1 cellular context compared by ENCODE assay signal in the genomic region with DNA sequence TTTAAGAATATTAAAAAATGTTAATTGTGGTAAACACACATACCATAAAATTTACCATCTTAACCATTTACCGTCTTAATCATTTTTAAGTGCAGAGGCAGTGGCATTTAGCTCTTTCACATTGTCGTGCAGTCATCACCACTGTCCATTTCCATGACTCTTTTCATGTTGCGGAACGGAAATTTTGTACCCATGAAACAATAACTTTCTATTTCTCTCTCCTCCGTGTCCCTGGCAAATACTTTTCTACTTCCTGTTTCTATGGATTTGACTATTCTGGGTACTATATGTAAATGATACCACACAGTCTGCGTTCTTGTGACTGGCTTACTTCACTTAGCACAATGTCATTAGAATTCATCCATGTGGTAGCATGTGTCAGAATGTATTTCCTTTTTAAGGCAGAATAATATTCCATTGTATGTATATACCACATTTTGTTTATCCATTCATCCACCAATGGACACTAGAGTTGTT.
TF ChIP-seq lines count a peak whose summit lies in the region.

No MANE protein-coding gene starts in this region.

TF ChIP-seq in GM12878, 131 proteins besides CTCF, POLR2A, EP300 and RAD21 (continued from another document):
- TF ChIP-seq SRF (IDR thresholded peaks at IDR 0.05; ENCODE audit: low read depth in 2 of 2, low read length in 2 of 2) (no peak), BCL11A (IDR thresholded peaks at IDR 0.05; ENCODE audit: low read depth, low read length) (no peak), FOXM1 (IDR thresholded peaks at IDR 0.05; ENCODE audit: low read depth, low read length) (peak; percentile 40), POU2F2 (IDR thresholded peaks at IDR 0.05; ENCODE audit: borderline replicate concordance, low read depth, low read length) (peak; percentile 88), FOXK2 (IDR thresholded peaks at IDR 0.05) (no peak), NR2C2 (IDR thresholded peaks at IDR 0.05; ENCODE audit: borderline replicate concordance, control insufficient read depth, insufficient read length, low read depth) (no peak), GABPA (IDR thresholded peaks at IDR 0.05; ENCODE audit: low read depth) (no peak), IKZF1 (conservative IDR thresholded peaks at IDR 0.05) (no peak; the same call in 1 of the 2 replicates), WRNIP1 (IDR thresholded peaks at IDR 0.05; ENCODE audit: borderline replicate concordance, low read depth, low read length) (no peak), STAT1 (conservative IDR thresholded peaks at IDR 0.05) (no peak), DPF2 (IDR thresholded peaks at IDR 0.05) (peak; percentile 67; the same call in 1 of the 2 replicates), NFIC (IDR thresholded peaks at IDR 0.05; ENCODE audit: low read depth, low read length) (peak; percentile 63), MEF2B (IDR thresholded peaks at IDR 0.05; ENCODE audit: partially characterized antibody, poor library complexity, severe bottlenecking) (peak; percentile 75), BACH1 (IDR thresholded peaks at IDR 0.05; ENCODE audit: borderline replicate concordance) (no peak), BHLHE40 (IDR thresholded peaks at IDR 0.05; ENCODE audit: borderline replicate concordance in 1 of 2, low read depth in 2 of 2, low read length in 1 of 2) (peak in 1 of 2 experiments; percentile 19; a peak in 1 of 4 replicates), BMI1 (IDR thresholded peaks at IDR 0.05; ENCODE audit: borderline replicate concordance) (no peak), HDAC2 (IDR thresholded peaks at IDR 0.05) (no peak), ZNF274 (IDR thresholded peaks at IDR 0.05; ENCODE audit: insufficient read depth, insufficient read length) (no peak), ZNF207 (IDR thresholded peaks at IDR 0.05; ENCODE audit: borderline replicate concordance) (no peak; the same call in 1 of the 2 replicates), CREM (IDR thresholded peaks at IDR 0.05; ENCODE audit: low read depth) (0 out of 2 replicates have a peak, but pooled peaks have one; percentile 3), MTA3 (IDR thresholded peaks at IDR 0.05; ENCODE audit: borderline replicate concordance, low read length) (peak; percentile 67; the same call in 1 of the 2 replicates), TBL1XR1 (IDR thresholded peaks at IDR 0.05; ENCODE audit: low read depth, low read length) (no peak)
- TF ChIP-seq, protein P1, sequence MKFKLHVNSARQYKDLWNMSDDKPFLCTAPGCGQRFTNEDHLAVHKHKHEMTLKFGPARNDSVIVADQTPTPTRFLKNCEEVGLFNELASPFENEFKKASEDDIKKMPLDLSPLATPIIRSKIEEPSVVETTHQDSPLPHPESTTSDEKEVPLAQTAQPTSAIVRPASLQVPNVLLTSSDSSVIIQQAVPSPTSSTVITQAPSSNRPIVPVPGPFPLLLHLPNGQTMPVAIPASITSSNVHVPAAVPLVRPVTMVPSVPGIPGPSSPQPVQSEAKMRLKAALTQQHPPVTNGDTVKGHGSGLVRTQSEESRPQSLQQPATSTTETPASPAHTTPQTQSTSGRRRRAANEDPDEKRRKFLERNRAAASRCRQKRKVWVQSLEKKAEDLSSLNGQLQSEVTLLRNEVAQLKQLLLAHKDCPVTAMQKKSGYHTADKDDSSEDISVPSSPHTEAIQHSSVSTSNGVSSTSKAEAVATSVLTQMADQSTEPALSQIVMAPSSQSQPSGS (IDR thresholded peaks at IDR 0.05; ENCODE audit: low read length), result peak; percentile 77
- TF ChIP-seq, protein P2, sequence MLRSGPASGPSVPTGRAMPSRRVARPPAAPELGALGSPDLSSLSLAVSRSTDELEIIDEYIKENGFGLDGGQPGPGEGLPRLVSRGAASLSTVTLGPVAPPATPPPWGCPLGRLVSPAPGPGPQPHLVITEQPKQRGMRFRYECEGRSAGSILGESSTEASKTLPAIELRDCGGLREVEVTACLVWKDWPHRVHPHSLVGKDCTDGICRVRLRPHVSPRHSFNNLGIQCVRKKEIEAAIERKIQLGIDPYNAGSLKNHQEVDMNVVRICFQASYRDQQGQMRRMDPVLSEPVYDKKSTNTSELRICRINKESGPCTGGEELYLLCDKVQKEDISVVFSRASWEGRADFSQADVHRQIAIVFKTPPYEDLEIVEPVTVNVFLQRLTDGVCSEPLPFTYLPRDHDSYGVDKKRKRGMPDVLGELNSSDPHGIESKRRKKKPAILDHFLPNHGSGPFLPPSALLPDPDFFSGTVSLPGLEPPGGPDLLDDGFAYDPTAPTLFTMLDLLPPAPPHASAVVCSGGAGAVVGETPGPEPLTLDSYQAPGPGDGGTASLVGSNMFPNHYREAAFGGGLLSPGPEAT (IDR thresholded peaks at IDR 0.05; ENCODE audit: low read depth), result peak; percentile 48
- TF ChIP-seq, protein P3, sequence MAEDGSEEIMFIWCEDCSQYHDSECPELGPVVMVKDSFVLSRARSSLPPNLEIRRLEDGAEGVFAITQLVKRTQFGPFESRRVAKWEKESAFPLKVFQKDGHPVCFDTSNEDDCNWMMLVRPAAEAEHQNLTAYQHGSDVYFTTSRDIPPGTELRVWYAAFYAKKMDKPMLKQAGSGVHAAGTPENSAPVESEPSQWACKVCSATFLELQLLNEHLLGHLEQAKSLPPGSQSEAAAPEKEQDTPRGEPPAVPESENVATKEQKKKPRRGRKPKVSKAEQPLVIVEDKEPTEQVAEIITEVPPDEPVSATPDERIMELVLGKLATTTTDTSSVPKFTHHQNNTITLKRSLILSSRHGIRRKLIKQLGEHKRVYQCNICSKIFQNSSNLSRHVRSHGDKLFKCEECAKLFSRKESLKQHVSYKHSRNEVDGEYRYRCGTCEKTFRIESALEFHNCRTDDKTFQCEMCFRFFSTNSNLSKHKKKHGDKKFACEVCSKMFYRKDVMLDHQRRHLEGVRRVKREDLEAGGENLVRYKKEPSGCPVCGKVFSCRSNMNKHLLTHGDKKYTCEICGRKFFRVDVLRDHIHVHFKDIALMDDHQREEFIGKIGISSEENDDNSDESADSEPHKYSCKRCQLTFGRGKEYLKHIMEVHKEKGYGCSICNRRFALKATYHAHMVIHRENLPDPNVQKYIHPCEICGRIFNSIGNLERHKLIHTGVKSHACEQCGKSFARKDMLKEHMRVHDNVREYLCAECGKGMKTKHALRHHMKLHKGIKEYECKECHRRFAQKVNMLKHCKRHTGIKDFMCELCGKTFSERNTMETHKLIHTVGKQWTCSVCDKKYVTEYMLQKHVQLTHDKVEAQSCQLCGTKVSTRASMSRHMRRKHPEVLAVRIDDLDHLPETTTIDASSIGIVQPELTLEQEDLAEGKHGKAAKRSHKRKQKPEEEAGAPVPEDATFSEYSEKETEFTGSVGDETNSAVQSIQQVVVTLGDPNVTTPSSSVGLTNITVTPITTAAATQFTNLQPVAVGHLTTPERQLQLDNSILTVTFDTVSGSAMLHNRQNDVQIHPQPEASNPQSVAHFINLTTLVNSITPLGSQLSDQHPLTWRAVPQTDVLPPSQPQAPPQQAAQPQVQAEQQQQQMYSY (CRISPR knock-in tag; IDR thresholded peaks at IDR 0.05), result no peak
- TF ChIP-seq, protein P4, sequence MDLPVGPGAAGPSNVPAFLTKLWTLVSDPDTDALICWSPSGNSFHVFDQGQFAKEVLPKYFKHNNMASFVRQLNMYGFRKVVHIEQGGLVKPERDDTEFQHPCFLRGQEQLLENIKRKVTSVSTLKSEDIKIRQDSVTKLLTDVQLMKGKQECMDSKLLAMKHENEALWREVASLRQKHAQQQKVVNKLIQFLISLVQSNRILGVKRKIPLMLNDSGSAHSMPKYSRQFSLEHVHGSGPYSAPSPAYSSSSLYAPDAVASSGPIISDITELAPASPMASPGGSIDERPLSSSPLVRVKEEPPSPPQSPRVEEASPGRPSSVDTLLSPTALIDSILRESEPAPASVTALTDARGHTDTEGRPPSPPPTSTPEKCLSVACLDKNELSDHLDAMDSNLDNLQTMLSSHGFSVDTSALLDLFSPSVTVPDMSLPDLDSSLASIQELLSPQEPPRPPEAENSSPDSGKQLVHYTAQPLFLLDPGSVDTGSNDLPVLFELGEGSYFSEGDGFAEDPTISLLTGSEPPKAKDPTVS (IDR thresholded peaks at IDR 0.05; ENCODE audit: low read depth, low read length), result no peak
- TF ChIP-seq, protein P5, sequence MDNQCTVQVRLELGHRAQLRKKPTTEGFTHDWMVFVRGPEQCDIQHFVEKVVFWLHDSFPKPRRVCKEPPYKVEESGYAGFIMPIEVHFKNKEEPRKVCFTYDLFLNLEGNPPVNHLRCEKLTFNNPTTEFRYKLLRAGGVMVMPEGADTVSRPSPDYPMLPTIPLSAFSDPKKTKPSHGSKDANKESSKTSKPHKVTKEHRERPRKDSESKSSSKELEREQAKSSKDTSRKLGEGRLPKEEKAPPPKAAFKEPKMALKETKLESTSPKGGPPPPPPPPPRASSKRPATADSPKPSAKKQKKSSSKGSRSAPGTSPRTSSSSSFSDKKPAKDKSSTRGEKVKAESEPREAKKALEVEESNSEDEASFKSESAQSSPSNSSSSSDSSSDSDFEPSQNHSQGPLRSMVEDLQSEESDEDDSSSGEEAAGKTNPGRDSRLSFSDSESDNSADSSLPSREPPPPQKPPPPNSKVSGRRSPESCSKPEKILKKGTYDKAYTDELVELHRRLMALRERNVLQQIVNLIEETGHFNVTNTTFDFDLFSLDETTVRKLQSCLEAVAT (IDR thresholded peaks at IDR 0.05), result no peak
- TF ChIP-seq, protein P6, sequence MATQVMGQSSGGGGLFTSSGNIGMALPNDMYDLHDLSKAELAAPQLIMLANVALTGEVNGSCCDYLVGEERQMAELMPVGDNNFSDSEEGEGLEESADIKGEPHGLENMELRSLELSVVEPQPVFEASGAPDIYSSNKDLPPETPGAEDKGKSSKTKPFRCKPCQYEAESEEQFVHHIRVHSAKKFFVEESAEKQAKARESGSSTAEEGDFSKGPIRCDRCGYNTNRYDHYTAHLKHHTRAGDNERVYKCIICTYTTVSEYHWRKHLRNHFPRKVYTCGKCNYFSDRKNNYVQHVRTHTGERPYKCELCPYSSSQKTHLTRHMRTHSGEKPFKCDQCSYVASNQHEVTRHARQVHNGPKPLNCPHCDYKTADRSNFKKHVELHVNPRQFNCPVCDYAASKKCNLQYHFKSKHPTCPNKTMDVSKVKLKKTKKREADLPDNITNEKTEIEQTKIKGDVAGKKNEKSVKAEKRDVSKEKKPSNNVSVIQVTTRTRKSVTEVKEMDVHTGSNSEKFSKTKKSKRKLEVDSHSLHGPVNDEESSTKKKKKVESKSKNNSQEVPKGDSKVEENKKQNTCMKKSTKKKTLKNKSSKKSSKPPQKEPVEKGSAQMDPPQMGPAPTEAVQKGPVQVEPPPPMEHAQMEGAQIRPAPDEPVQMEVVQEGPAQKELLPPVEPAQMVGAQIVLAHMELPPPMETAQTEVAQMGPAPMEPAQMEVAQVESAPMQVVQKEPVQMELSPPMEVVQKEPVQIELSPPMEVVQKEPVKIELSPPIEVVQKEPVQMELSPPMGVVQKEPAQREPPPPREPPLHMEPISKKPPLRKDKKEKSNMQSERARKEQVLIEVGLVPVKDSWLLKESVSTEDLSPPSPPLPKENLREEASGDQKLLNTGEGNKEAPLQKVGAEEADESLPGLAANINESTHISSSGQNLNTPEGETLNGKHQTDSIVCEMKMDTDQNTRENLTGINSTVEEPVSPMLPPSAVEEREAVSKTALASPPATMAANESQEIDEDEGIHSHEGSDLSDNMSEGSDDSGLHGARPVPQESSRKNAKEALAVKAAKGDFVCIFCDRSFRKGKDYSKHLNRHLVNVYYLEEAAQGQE (IDR thresholded peaks at IDR 0.05; ENCODE audit: low read depth, low read length), result no peak
- TF ChIP-seq, protein P7, sequence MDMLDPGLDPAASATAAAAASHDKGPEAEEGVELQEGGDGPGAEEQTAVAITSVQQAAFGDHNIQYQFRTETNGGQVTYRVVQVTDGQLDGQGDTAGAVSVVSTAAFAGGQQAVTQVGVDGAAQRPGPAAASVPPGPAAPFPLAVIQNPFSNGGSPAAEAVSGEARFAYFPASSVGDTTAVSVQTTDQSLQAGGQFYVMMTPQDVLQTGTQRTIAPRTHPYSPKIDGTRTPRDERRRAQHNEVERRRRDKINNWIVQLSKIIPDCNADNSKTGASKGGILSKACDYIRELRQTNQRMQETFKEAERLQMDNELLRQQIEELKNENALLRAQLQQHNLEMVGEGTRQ (IDR thresholded peaks at IDR 0.05; ENCODE audit: borderline replicate concordance, low read depth, low read length), result no peak
